In genomic region chr16:89349947-89350633, GRCh38 we compare ENCODE assay signal across 18 cellular contexts.
A peak's percentile ranks its signal among the peaks of the same experiment; 100 is the strongest.
DNase-seq lines count a peak whose midpoint lies in the region; ATAC-seq and FAIRE-seq lines count a peak whose summit lies in the region.
"Had no signal": no experiment of that assay in that cellular context is flagged by ENCODE, and none has a peak within 500 bp of the region (broad histone marks: within the 10 kb centered on the region; RNA-seq: fewer than 3 reads in every experiment).

No MANE protein-coding gene starts in this region.

- peak; percentile 67 for FAIRE-seq in GM19239 (lab: Jason Lieb, UNC)

- H3K4me3 ChIP-seq in BLaER1 treated with 17β-estradiol and CSF1 and Interleukin-3, amounts not matched to agents 10 nM and 100 nM = no peak overlapping the region
- H3K4me3 ChIP-seq: gastroesophageal sphincter, lung, transverse colon had no signal

- no peaks in the 10 kb centered on the region for H3K27me3 Mint-ChIP-seq in activated CD8-positive, alpha-beta T cell treated with anti-CD3 and anti-CD28 coated beads, Interleukin-2, amount 10 ng/mL, durations not matched to agents 7 days and 5 days (ENCODE audit: low read depth)
- H3K27me3 Mint-ChIP-seq in immature natural killer cell (ENCODE audit: low read depth in 3 of 3) = peaks cover 0 to 2% (median 2%) of the 10 kb centered on the region in 3 donors

- H3K27ac Mint-ChIP-seq in activated CD8-positive, alpha-beta T cell treated with anti-CD3 and anti-CD28 coated beads, Interleukin-2, amount 10 ng/mL, durations not matched to agents 7 days and 5 days = peak overlapping the region; percentile 48
- H3K27ac Mint-ChIP-seq in immature natural killer cell = peak overlapping the region in 4 of 6 donors; percentile 7 to 59 (median 26)
- H3K27ac Mint-ChIP-seq: nephron had no signal

- H3K36me3 ChIP-seq in BLaER1 treated with 17β-estradiol and CSF1 and Interleukin-3, amounts not matched to agents 10 nM and 100 nM = peaks cover 9 to 33% (median 30%) of the 10 kb centered on the region in 11 experiments; a peak in 20 of 22 replicates
- H3K36me3 ChIP-seq: gastroesophageal sphincter, transverse colon had no signal

- CTCF ChIA-PET in activated CD8-positive, alpha-beta T cell treated with anti-CD3 and anti-CD28 coated beads, Interleukin-2, amount 10 ng/mL, durations not matched to agents 7 days and 5 days (lab: Charles Lee) = interaction anchor here (0.9 to 1.2 kb wide), 2 partner anchors 9 to 159 kb away, joined by 3 to 4 read pairs; no protein-coding TSS in a partner anchor

- H3K9me3 Mint-ChIP-seq in activated CD8-positive, alpha-beta T cell treated with anti-CD3 and anti-CD28 coated beads, Interleukin-2, amount 10 ng/mL, durations not matched to agents 7 days and 5 days (ENCODE audit: insufficient read depth) = no peaks in the 10 kb centered on the region
- no peaks in the 10 kb centered on the region for H3K9me3 Mint-ChIP-seq in immature natural killer cell
- H3K9me3 Mint-ChIP-seq: nephron had no signal

- H3K9me3 ChIP-seq in BLaER1 treated with 17β-estradiol and CSF1 and Interleukin-3, amounts not matched to agents 10 nM and 100 nM (replicated peaks in 1 of 11) = no peaks in the 10 kb centered on the region
- H3K9me3 ChIP-seq: gastroesophageal sphincter, transverse colon had no signal

- H3K27me3 ChIP-seq in BLaER1 treated with 17β-estradiol and CSF1 and Interleukin-3, amounts not matched to agents 10 nM and 100 nM = no peaks in the 10 kb centered on the region
- H3K27me3 ChIP-seq: gastroesophageal sphincter, transverse colon had no signal

- peak overlapping the region in 1 of 11 experiments; percentile 7; a peak in 1 of 22 replicates for H3K9ac ChIP-seq in BLaER1 treated with 17β-estradiol and CSF1 and Interleukin-3, amounts not matched to agents 10 nM and 100 nM

- POLR2A ChIA-PET in activated CD8-positive, alpha-beta T cell treated with anti-CD3 and anti-CD28 coated beads, Interleukin-2, amount 10 ng/mL, durations not matched to agents 7 days and 5 days (lab: Charles Lee) = interaction anchor here (0.7 to 1.8 kb wide), 4 partner anchors 10 to 232 kb away, joined by 3 to 5 read pairs (median 4); no protein-coding TSS in a partner anchor

- H4K20me1 ChIP-seq in BLaER1 treated with 17β-estradiol and CSF1 and Interleukin-3, amounts not matched to agents 10 nM and 100 nM = peaks cover 100% of the 10 kb centered on the region in 11 experiments

- peaks cover 41% of the 10 kb centered on the region for H3K36me3 Mint-ChIP-seq in activated CD8-positive, alpha-beta T cell treated with anti-CD3 and anti-CD28 coated beads, Interleukin-2, amount 10 ng/mL, durations not matched to agents 7 days and 5 days (ENCODE audit: low read depth)
- no peaks in the 10 kb centered on the region for H3K36me3 Mint-ChIP-seq in immature natural killer cell

- DNase-seq in GM19239 (ENCODE audit: insufficient read length, low spot score) (no peak), immature natural killer cell (no peak), germinal center (ENCODE audit: low spot score) (no peak), NCI-H526 (lab: John Stamatoyannopoulos, UW) (no peak), cerebellum (ENCODE audit: low spot score) (no peak)
- peak; percentile 42 for DNase-seq in activated CD8-positive, alpha-beta T cell treated with anti-CD3 and anti-CD28 coated beads, Interleukin-2, amount 10 ng/mL, durations not matched to agents 7 days and 5 days
- DNase-seq: AML-193, cerebellar nuclear complex, GOT3, NCI-H2107, retina, Right ventricle myocardium superior, transverse colon had no signal

- peak; percentile 50 for ATAC-seq in activated CD8-positive, alpha-beta T cell treated with anti-CD3 and anti-CD28 coated beads, Interleukin-2, amount 10 ng/mL, durations not matched to agents 7 days and 5 days
- no peak for ATAC-seq in HG03571 (IDR thresholded peaks at IDR 0.05; ENCODE audit: unreplicated experiment)
- ATAC-seq: gastroesophageal sphincter had no signal

- H3K4me3 Mint-ChIP-seq in activated CD8-positive, alpha-beta T cell treated with anti-CD3 and anti-CD28 coated beads, Interleukin-2, amount 10 ng/mL, durations not matched to agents 7 days and 5 days = no peak overlapping the region
- peak overlapping the region in 3 of 5 donors; percentile 2 to 19 (median 7) for H3K4me3 Mint-ChIP-seq in immature natural killer cell
- H3K4me3 Mint-ChIP-seq: nephron had no signal

- peaks cover 81% of the 10 kb centered on the region for H3K4me1 Mint-ChIP-seq in activated CD8-positive, alpha-beta T cell treated with anti-CD3 and anti-CD28 coated beads, Interleukin-2, amount 10 ng/mL, durations not matched to agents 7 days and 5 days (ENCODE audit: low read depth)
- peaks cover 87 to 92% of the 10 kb centered on the region in 2 donors for H3K4me1 Mint-ChIP-seq in immature natural killer cell

- H3K4me2 ChIP-seq in BLaER1 treated with 17β-estradiol and CSF1 and Interleukin-3, amounts not matched to agents 10 nM and 100 nM = peak overlapping the region; percentile 80 to 95 (median 91)

- peaks cover 93 to 100% (median 100%) of the 10 kb centered on the region in 10 experiments for H3K4me1 ChIP-seq in BLaER1 treated with 17β-estradiol and CSF1 and Interleukin-3, amounts not matched to agents 10 nM and 100 nM

- peak overlapping the region in 3 of 11 experiments; percentile 4 to 18 (median 6); a peak in 1 of 22 replicates for H3K27ac ChIP-seq in BLaER1 treated with 17β-estradiol and CSF1 and Interleukin-3, amounts not matched to agents 10 nM and 100 nM
- H3K27ac ChIP-seq: gastroesophageal sphincter, transverse colon had no signal
